ENCODE assay signal across 8 cellular contexts in genomic region chr15:76905855-76906254, GRCh38. TPM values are rescaled to one million over a fixed set of nuclear protein-coding genes. Genes with fewer than 3 reads are reported as not detected.
DNase-seq lines count a peak whose midpoint lies in the region; ATAC-seq lines count a peak whose summit lies in the region.

No MANE protein-coding gene starts in this region.

- DNase-seq in DMS53 (lab: John Stamatoyannopoulos, UW) (peak; percentile 40), DMS53 treated with DMSO at 0.1 percent for 48 hours (lab: John Stamatoyannopoulos, UW; ENCODE audit: unreplicated experiment) (no peak), immature natural killer cell (no peak), T1000 (lab: John Stamatoyannopoulos, UW) (no peak), NCI-H2081 (lab: John Stamatoyannopoulos, UW) (no peak)
- no peak for DNase-seq in activated CD8-positive, alpha-beta T cell treated with anti-CD3 and anti-CD28 coated beads, Interleukin-2, amount 10 ng/mL, durations not matched to agents 7 days and 5 days
- no peak for DNase-seq in stimulated activated naive CD8-positive, alpha-beta T cell treated with anti-CD3 and anti-CD28 coated beads, Interleukin-15, amount 100 ng/mL, for 72 hours

- H3K4me3 Mint-ChIP-seq in activated CD8-positive, alpha-beta T cell treated with anti-CD3 and anti-CD28 coated beads, Interleukin-2, amount 10 ng/mL, durations not matched to agents 7 days and 5 days, result peak overlapping the region; percentile 90
- H3K4me3 Mint-ChIP-seq in immature natural killer cell, result peak overlapping the region; percentile 90 to 96 (median 94)
- peak overlapping the region; percentile 96 to 97 for H3K4me3 Mint-ChIP-seq in stimulated activated naive CD8-positive, alpha-beta T cell treated with anti-CD3 and anti-CD28 coated beads, Interleukin-15, amount 100 ng/mL, for 72 hours

- peaks cover 34% of the 10 kb centered on the region for H3K4me1 Mint-ChIP-seq in activated CD8-positive, alpha-beta T cell treated with anti-CD3 and anti-CD28 coated beads, Interleukin-2, amount 10 ng/mL, durations not matched to agents 7 days and 5 days (ENCODE audit: low read depth)
- peaks cover 33 to 49% of the 10 kb centered on the region in 2 donors for H3K4me1 Mint-ChIP-seq in immature natural killer cell
- peaks cover 36% of the 10 kb centered on the region for H3K4me1 Mint-ChIP-seq in stimulated activated naive CD8-positive, alpha-beta T cell treated with anti-CD3 and anti-CD28 coated beads, Interleukin-15, amount 100 ng/mL, for 72 hours

- ATAC-seq in activated CD8-positive, alpha-beta T cell treated with anti-CD3 and anti-CD28 coated beads, Interleukin-2, amount 10 ng/mL, durations not matched to agents 7 days and 5 days, result no peak
- ATAC-seq in stimulated activated naive CD8-positive, alpha-beta T cell treated with anti-CD3 and anti-CD28 coated beads, Interleukin-15, amount 100 ng/mL, for 72 hours, result no peak
- ATAC-seq in HG03280 (IDR thresholded peaks at IDR 0.05; ENCODE audit: unreplicated experiment), result no peak

- POLR2A ChIA-PET in activated CD8-positive, alpha-beta T cell treated with anti-CD3 and anti-CD28 coated beads, Interleukin-2, amount 10 ng/mL, durations not matched to agents 7 days and 5 days (lab: Charles Lee), result interaction anchor here (0.6 to 0.8 kb wide), 2 partner anchors 25 to 185 kb away, joined by 3 read pairs; partner anchors contain the start of gene RCN2

- H3K9me3 Mint-ChIP-seq in activated CD8-positive, alpha-beta T cell treated with anti-CD3 and anti-CD28 coated beads, Interleukin-2, amount 10 ng/mL, durations not matched to agents 7 days and 5 days (ENCODE audit: insufficient read depth), result no peaks in the 10 kb centered on the region
- no peaks in the 10 kb centered on the region for H3K9me3 Mint-ChIP-seq in immature natural killer cell
- no peaks in the 10 kb centered on the region for H3K9me3 Mint-ChIP-seq in stimulated activated naive CD8-positive, alpha-beta T cell treated with anti-CD3 and anti-CD28 coated beads, Interleukin-15, amount 100 ng/mL, for 72 hours

- CTCF ChIA-PET in activated CD8-positive, alpha-beta T cell treated with anti-CD3 and anti-CD28 coated beads, Interleukin-2, amount 10 ng/mL, durations not matched to agents 7 days and 5 days (lab: Charles Lee), result interaction anchor here (1.3 to 2.1 kb wide), 2 partner anchors 25 to 637 kb away, joined by 3 to 9 read pairs; no protein-coding TSS in a partner anchor

- H3K27ac Mint-ChIP-seq in activated CD8-positive, alpha-beta T cell treated with anti-CD3 and anti-CD28 coated beads, Interleukin-2, amount 10 ng/mL, durations not matched to agents 7 days and 5 days, result no peak overlapping the region
- H3K27ac Mint-ChIP-seq in immature natural killer cell, result peak overlapping the region; percentile 84 to 97 (median 95)
- H3K27ac Mint-ChIP-seq in stimulated activated naive CD8-positive, alpha-beta T cell treated with anti-CD3 and anti-CD28 coated beads, Interleukin-15, amount 100 ng/mL, for 72 hours, result no peak overlapping the region

- H3K36me3 Mint-ChIP-seq in activated CD8-positive, alpha-beta T cell treated with anti-CD3 and anti-CD28 coated beads, Interleukin-2, amount 10 ng/mL, durations not matched to agents 7 days and 5 days (ENCODE audit: low read depth), result no peaks in the 10 kb centered on the region
- no peaks in the 10 kb centered on the region for H3K36me3 Mint-ChIP-seq in immature natural killer cell

- H3K27me3 Mint-ChIP-seq in activated CD8-positive, alpha-beta T cell treated with anti-CD3 and anti-CD28 coated beads, Interleukin-2, amount 10 ng/mL, durations not matched to agents 7 days and 5 days (ENCODE audit: low read depth), result no peaks in the 10 kb centered on the region
- H3K27me3 Mint-ChIP-seq in immature natural killer cell (ENCODE audit: low read depth in 3 of 3), result peaks cover 3 to 8% (median 6%) of the 10 kb centered on the region in 3 donors
- no peaks in the 10 kb centered on the region for H3K27me3 Mint-ChIP-seq in stimulated activated naive CD8-positive, alpha-beta T cell treated with anti-CD3 and anti-CD28 coated beads, Interleukin-15, amount 100 ng/mL, for 72 hours

RNA-seq across cellular contexts. Expression of gene SCAPER, which starts 0.7 kb away (rescaled TPM):
- 10 to 100 TPM; 29.0 to 32.2 TPM for total RNA-seq in activated CD8-positive, alpha-beta T cell treated with anti-CD3 and anti-CD28 coated beads, Interleukin-2, amount 10 ng/mL, durations not matched to agents 7 days and 5 days
- polyA plus RNA-seq in immature natural killer cell, result 10 to 100 TPM in 1 of 3 donors, 1 to 10 TPM in 2; 6.8 to 23.6 (median 6.8) TPM

RNA-seq across cellular contexts. Expression of gene RCN2, which starts 25.7 kb away (rescaled TPM):
- 10 to 100 TPM; 28.7 to 31.8 TPM for total RNA-seq in activated CD8-positive, alpha-beta T cell treated with anti-CD3 and anti-CD28 coated beads, Interleukin-2, amount 10 ng/mL, durations not matched to agents 7 days and 5 days
- polyA plus RNA-seq in immature natural killer cell, result 10 to 100 TPM; 54.0 to 68.2 (median 64.1) TPM

Comparison
In these comparisons a context has a peak if more than half of its experiments do, and no peak if none do; other contexts are left out.
1. H3K27ac Mint-ChIP-seq: peak in immature natural killer cell (6 of 6); none in activated CD8-positive, alpha-beta T cell treated with anti-CD3 and anti-CD28 coated beads, Interleukin-2, amount 10 ng/mL, durations not matched to agents 7 days and 5 days (single experiment) and stimulated activated naive CD8-positive, alpha-beta T cell treated with anti-CD3 and anti-CD28 coated beads, Interleukin-15, amount 100 ng/mL, for 72 hours (0 of 2).
2. Peak in every context shown above with its lines, with median percentiles within 50 percentile points of each other: H3K4me3 Mint-ChIP-seq.